11 cellular contexts compared by ENCODE assay signal in genomic region chr5:31194892-31195291, GRCh38. TPM values are rescaled to one million over a fixed set of nuclear protein-coding genes. Genes with fewer than 3 reads are reported as not detected.
DNase-seq lines count a peak whose midpoint lies in the region; ATAC-seq and TF ChIP-seq lines count a peak whose summit lies in the region.
"Had no signal": no experiment of that assay in that cellular context is flagged by ENCODE, and none has a peak within 500 bp of the region (broad histone marks: within the 10 kb centered on the region; RNA-seq: fewer than 3 reads in every experiment).

No MANE protein-coding gene starts in this region.

- H3K36me3 ChIP-seq in right atrium auricular region = no peaks in the 10 kb centered on the region
- H3K36me3 ChIP-seq in endocrine pancreas (ENCODE audit: control insufficient read depth, insufficient read depth, low read length) = no peaks in the 10 kb centered on the region
- H3K36me3 ChIP-seq: BLaER1 treated with 17β-estradiol and CSF1 and Interleukin-3, amounts not matched to agents 10 nM and 100 nM had no signal

- DNase-seq in right cardiac atrium = no peak
- DNase-seq in right atrium auricular region (ENCODE audit: low spot score) = no peak
- DNase-seq in dedifferentiated amniotic fluid mesenchymal stem cell (ENCODE audit: extremely low spot score) = no peak
- DNase-seq in SHP77 treated with DMSO at 0.1 percent for 48 hours (lab: John Stamatoyannopoulos, UW) = no peak
- no peak for DNase-seq in activated naive CD4-positive, alpha-beta T cell (lab: John Stamatoyannopoulos, UW)
- DNase-seq: activated naive CD8-positive, alpha-beta T cell treated with anti-CD3 and anti-CD28 coated beads, Interleukin-2, amount 10 ng/mL, durations not matched to agents 7 days and 5 days; NCI-H1105 treated with DMSO at 0.1 percent for 48 hours had no signal

- H3K9me3 ChIP-seq in right cardiac atrium (ENCODE audit: control insufficient read depth, low read length) (no peaks in the 10 kb centered on the region), right atrium auricular region (no peaks in the 10 kb centered on the region), endocrine pancreas (ENCODE audit: control insufficient read depth, low read length) (no peaks in the 10 kb centered on the region)

- peak overlapping the region; percentile 61 for H3K4me3 ChIP-seq in right cardiac atrium (ENCODE audit: low read length)
- H3K4me3 ChIP-seq in right atrium auricular region = peak overlapping the region in 1 of 2 donors; percentile 53
- H3K4me3 ChIP-seq in endocrine pancreas (ENCODE audit: control insufficient read depth, insufficient read depth, low read length) = peak overlapping the region; percentile 85
- H3K4me3 ChIP-seq: BLaER1 treated with 17β-estradiol and CSF1 and Interleukin-3, amounts not matched to agents 10 nM and 100 nM had no signal

- no peak for TF ChIP-seq CTCF in right atrium auricular region (IDR thresholded peaks at IDR 0.05)
- no peak for TF ChIP-seq CTCF in nephron (IDR thresholded peaks at IDR 0.05; ENCODE audit: unreplicated experiment in 3 of 3)

- peaks cover 64% of the 10 kb centered on the region for H3K27me3 Mint-ChIP-seq in nephron (ENCODE audit: low read depth)

- H3K4me1 ChIP-seq in right cardiac atrium (ENCODE audit: control insufficient read depth, insufficient read depth, low read length) (no peaks in the 10 kb centered on the region), right atrium auricular region (peaks cover 0 to 13% of the 10 kb centered on the region in 2 donors), endocrine pancreas (ENCODE audit: control insufficient read depth, insufficient read depth, low read length) (no peaks in the 10 kb centered on the region)
- H3K4me1 ChIP-seq: BLaER1 treated with 17β-estradiol and CSF1 and Interleukin-3, amounts not matched to agents 10 nM and 100 nM had no signal

- peak overlapping the region; percentile 83 to 87 (median 84) for H3K4me3 Mint-ChIP-seq in nephron
- H3K4me3 Mint-ChIP-seq: activated naive CD8-positive, alpha-beta T cell treated with anti-CD3 and anti-CD28 coated beads, Interleukin-2, amount 10 ng/mL, durations not matched to agents 7 days and 5 days had no signal

- H3K27ac ChIP-seq in right cardiac atrium (ENCODE audit: low read length) (no peak overlapping the region), right atrium auricular region (no peak overlapping the region)
- H3K27ac ChIP-seq: BLaER1 treated with 17β-estradiol and CSF1 and Interleukin-3, amounts not matched to agents 10 nM and 100 nM had no signal

- 36% methylated on average over 4 of the region's 4 CpGs for WGBS in right cardiac atrium

- H3K27me3 ChIP-seq in right cardiac atrium (ENCODE audit: control insufficient read depth, insufficient read depth) (no peaks in the 10 kb centered on the region), right atrium auricular region (peaks cover 0 to 4% of the 10 kb centered on the region in 2 donors), endocrine pancreas (ENCODE audit: control insufficient read depth, insufficient read depth, low read length) (no peaks in the 10 kb centered on the region)
- H3K27me3 ChIP-seq: BLaER1 treated with 17β-estradiol and CSF1 and Interleukin-3, amounts not matched to agents 10 nM and 100 nM had no signal

- no peak overlapping the region for H3K9ac ChIP-seq in endocrine pancreas (ENCODE audit: control insufficient read depth, insufficient read depth, low read length)
- H3K9ac ChIP-seq: BLaER1 treated with 17β-estradiol and CSF1 and Interleukin-3, amounts not matched to agents 10 nM and 100 nM had no signal

- peak overlapping the region; percentile 79 to 87 (median 80) for H3K27ac Mint-ChIP-seq in nephron
- H3K27ac Mint-ChIP-seq: activated naive CD8-positive, alpha-beta T cell treated with anti-CD3 and anti-CD28 coated beads, Interleukin-2, amount 10 ng/mL, durations not matched to agents 7 days and 5 days had no signal

- no peaks in the 10 kb centered on the region for H3K36me3 Mint-ChIP-seq in nephron (ENCODE audit: low read depth)
- H3K36me3 Mint-ChIP-seq: activated naive CD8-positive, alpha-beta T cell treated with anti-CD3 and anti-CD28 coated beads, Interleukin-2, amount 10 ng/mL, durations not matched to agents 7 days and 5 days had no signal

- ATAC-seq in right cardiac atrium (no peak), HG03571 (IDR thresholded peaks at IDR 0.05; ENCODE audit: unreplicated experiment) (no peak)

- intact Hi-C loops in right cardiac atrium (cut with DNase I) = no loop called here

- H3K4me1 Mint-ChIP-seq in nephron = peaks cover 20% of the 10 kb centered on the region

- no peaks in the 10 kb centered on the region for H3K9me3 Mint-ChIP-seq in nephron
- H3K9me3 Mint-ChIP-seq: activated naive CD8-positive, alpha-beta T cell treated with anti-CD3 and anti-CD28 coated beads, Interleukin-2, amount 10 ng/mL, durations not matched to agents 7 days and 5 days had no signal

RNA-seq across cellular contexts. Expression of gene CDH6, which starts 1.4 kb away (rescaled TPM):
- 1 to 10 TPM in 3 of 4 donors, under 1 TPM in 1; 0.65 to 1.7 (median 1.1) TPM for total RNA-seq in right cardiac atrium
- polyA plus RNA-seq in right cardiac atrium = 0.84 TPM
- 1 to 10 TPM; 1.1 to 2.2 TPM for total RNA-seq in right atrium auricular region
- total RNA-seq: activated naive CD8-positive, alpha-beta T cell treated with anti-CD3 and anti-CD28 coated beads, Interleukin-2, amount 10 ng/mL, durations not matched to agents 7 days and 5 days had no signal
